13 cellular contexts compared by ENCODE assay signal in the genomic region with DNA sequence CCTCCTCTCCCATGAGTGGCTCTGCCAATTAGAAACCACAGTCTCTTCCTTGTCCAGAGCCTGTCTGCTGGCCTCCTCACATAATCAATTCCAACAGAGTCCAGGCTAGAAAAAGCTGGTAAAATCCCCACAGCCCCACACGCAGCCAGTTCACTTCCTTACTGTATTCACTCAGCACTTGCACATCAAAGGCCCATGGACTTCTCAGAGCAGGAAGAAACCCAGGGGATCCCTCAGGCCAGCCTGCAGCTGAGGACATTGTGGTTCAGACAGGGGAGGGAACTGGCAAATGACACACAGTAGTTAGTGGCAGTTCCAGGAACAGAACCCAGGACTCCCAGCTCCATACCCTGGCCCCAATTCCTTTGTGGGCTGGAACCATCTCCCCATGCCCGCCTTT.
DNase-seq lines count a peak whose midpoint lies in the region; ATAC-seq, FAIRE-seq and TF ChIP-seq lines count a peak whose summit lies in the region.
"Had no signal": no experiment of that assay in that cellular context is flagged by ENCODE, and none has a peak within 500 bp of the region (broad histone marks: within the 10 kb centered on the region; RNA-seq: fewer than 3 reads in every experiment).

No MANE protein-coding gene starts in this region.

- no peak overlapping the region for H2BK12ac ChIP-seq in neuronal stem cell (ENCODE audit: low read length)

- H3K9me3 ChIP-seq in neuronal stem cell (replicated peaks in 1 of 2; ENCODE audit: control insufficient read depth in 2 of 2, insufficient read depth in 1 of 2, low read depth in 1 of 2, low read length in 2 of 2) (peaks cover 0 to 3% of the 10 kb centered on the region in 2 donors), spleen (no peaks in the 10 kb centered on the region)

- H2BK5ac ChIP-seq in neuronal stem cell (ENCODE audit: low read length): no peak overlapping the region

- no peaks in the 10 kb centered on the region for H3K27me3 Mint-ChIP-seq in activated T-cell treated with anti-CD3 and anti-CD28 coated beads, Interleukin-2, amount 50 U/mL, for 72 hours (ENCODE audit: low read depth)

- H3K4ac ChIP-seq in neuronal stem cell (ENCODE audit: low read length): no peak overlapping the region

- H4K8ac ChIP-seq in neuronal stem cell (ENCODE audit: low read depth, low read length): no peak overlapping the region

- no peak overlapping the region for H3K4me3 ChIP-seq in neuronal stem cell (ENCODE audit: low read length in 2 of 2)
- H3K4me3 ChIP-seq in spleen: no peak overlapping the region

- H3K79me1 ChIP-seq in neuronal stem cell (ENCODE audit: low read depth, low read length): no peaks in the 10 kb centered on the region

- H3K4me1 ChIP-seq in neuronal stem cell (ENCODE audit: control insufficient read depth in 2 of 2, insufficient read depth in 1 of 2, low read depth in 1 of 2, low read length in 2 of 2) (peaks cover 2 to 6% of the 10 kb centered on the region in 2 donors), spleen (peaks cover 0 to 73% (median 35%) of the 10 kb centered on the region in 6 donors)

- H2AFZ ChIP-seq in neuronal stem cell (ENCODE audit: low read length): peak overlapping the region; percentile 32

- no peak overlapping the region for H2AK5ac ChIP-seq in neuronal stem cell (ENCODE audit: low read depth, low read length)

- H3K4me3 Mint-ChIP-seq in activated T-cell treated with anti-CD3 and anti-CD28 coated beads, Interleukin-2, amount 50 U/mL, for 72 hours: peak overlapping the region; percentile 30 to 97

- H3K36me3 Mint-ChIP-seq in activated T-cell treated with anti-CD3 and anti-CD28 coated beads, Interleukin-2, amount 50 U/mL, for 72 hours (ENCODE audit: insufficient read depth in 2 of 2): peaks cover 3 to 16% of the 10 kb centered on the region in 2 donors
- peaks cover 28 to 35% of the 10 kb centered on the region in 2 donors for H3K36me3 Mint-ChIP-seq in activated naive CD4-positive, alpha-beta T cell treated with anti-CD3 and anti-CD28 coated beads, Interleukin-2, amount 50 U/mL, for 72 hours

- no CpG with 5 or more reads among the region's 2 CpGs for WGBS in neuronal stem cell (ENCODE audit: extremely low coverage in 2 of 2, insufficient read length in 2 of 2, insufficient replicate concordance in 1 of 2), 2 donors
- 65 to 79% (median 73%) methylated on average over 2 of the region's 2 CpGs for WGBS in spleen, 5 donors

- peak overlapping the region; percentile 76 for H3K27ac Mint-ChIP-seq in activated T-cell treated with anti-CD3 and anti-CD28 coated beads, Interleukin-2, amount 50 U/mL, for 72 hours
- peak overlapping the region; percentile 31 to 65 for H3K27ac Mint-ChIP-seq in activated naive CD4-positive, alpha-beta T cell treated with anti-CD3 and anti-CD28 coated beads, Interleukin-2, amount 50 U/mL, for 72 hours

- peaks cover 95% of the 10 kb centered on the region for H3K4me1 Mint-ChIP-seq in activated T-cell treated with anti-CD3 and anti-CD28 coated beads, Interleukin-2, amount 50 U/mL, for 72 hours (ENCODE audit: low read depth)

- intact Hi-C loops in spleen (cut with DNase I; ENCODE audit: low total_unique reads): no loop called here
- intact Hi-C loops in left colon (cut with DNase I, micrococcal nuclease): no loop called here

- no peak overlapping the region for H3K23ac ChIP-seq in neuronal stem cell (ENCODE audit: low read depth, low read length, poor library complexity)

- ATAC-seq in activated T-cell treated with anti-CD3 and anti-CD28 coated beads, Interleukin-2, amount 50 U/mL, for 72 hours (replicated peaks in 1 of 2): peak; percentile 33 to 51
- ATAC-seq in activated naive CD4-positive, alpha-beta T cell treated with anti-CD3 and anti-CD28 coated beads, Interleukin-2, amount 50 U/mL, for 72 hours: peak; percentile 51 to 79
- no peak for ATAC-seq in left colon

- H2BK15ac ChIP-seq in neuronal stem cell (ENCODE audit: low read length): no peak overlapping the region

- no peak overlapping the region for H4K91ac ChIP-seq in neuronal stem cell (ENCODE audit: low read depth, low read length, poor library complexity)

- H3K9me3 Mint-ChIP-seq in activated T-cell treated with anti-CD3 and anti-CD28 coated beads, Interleukin-2, amount 50 U/mL, for 72 hours: no peaks in the 10 kb centered on the region
- no peaks in the 10 kb centered on the region for H3K9me3 Mint-ChIP-seq in activated naive CD4-positive, alpha-beta T cell treated with anti-CD3 and anti-CD28 coated beads, Interleukin-2, amount 50 U/mL, for 72 hours

- peaks cover 2 to 21% (median 17%) of the 10 kb centered on the region in 3 experiments for H3K27me3 ChIP-seq in neuronal stem cell (ENCODE audit: control insufficient read depth in 3 of 3, insufficient read depth in 3 of 3, low read depth in 1 of 3, low read length in 3 of 3)
- H3K27me3 ChIP-seq in spleen (replicated peaks in 1 of 7): no peaks in the 10 kb centered on the region

- H3K18ac ChIP-seq in neuronal stem cell (ENCODE audit: low read length): no peak overlapping the region

- H3K36me3 ChIP-seq in neuronal stem cell (replicated peaks in 1 of 2; ENCODE audit: control insufficient read depth in 2 of 2, insufficient read depth in 2 of 2, low read length in 2 of 2): peaks cover 0 to 2% of the 10 kb centered on the region in 2 donors
- H3K36me3 ChIP-seq in spleen: no peaks in the 10 kb centered on the region

- H3K14ac ChIP-seq in neuronal stem cell (ENCODE audit: low read length): no peak overlapping the region

- TF ChIP-seq CTCF in spleen (IDR thresholded peaks at IDR 0.05 in 8 of 11, conservative IDR thresholded peaks at IDR 0.05 in 3 of 11): no peak

- DNase-seq in activated T-cell treated with anti-CD3 and anti-CD28 coated beads, Interleukin-2, amount 50 U/mL, for 72 hours: no peak
- DNase-seq in activated T-cell treated with anti-CD3 and anti-CD28 coated beads for 4 hours (no peak), GM19239 (ENCODE audit: insufficient read length, low spot score) (no peak), neuronal stem cell (ENCODE audit: low spot score) (no peak), spleen (no peak), left colon (no peak), NCI-H128 (lab: John Stamatoyannopoulos, UW; ENCODE audit: unreplicated experiment) (no peak)
- no peak for DNase-seq in activated naive CD4-positive, alpha-beta T cell treated with anti-CD3 and anti-CD28 coated beads, Interleukin-2, amount 50 U/mL, for 72 hours (ENCODE audit: low spot score in 2 of 2)
- DNase-seq: DMS153; effector memory CD4-positive, alpha-beta T cell; NCI-H1436; SIG-M5; small intestine had no signal

- H3K9ac ChIP-seq in neuronal stem cell (ENCODE audit: low read depth, low read length, poor library complexity): no peak overlapping the region

- peak; percentile 80 for FAIRE-seq in GM19239 (lab: Jason Lieb, UNC)
- FAIRE-seq: small intestine had no signal

- H3K27ac ChIP-seq in neuronal stem cell (replicated peaks; ENCODE audit: low read length) (no peak overlapping the region), spleen (no peak overlapping the region)

- H2BK120ac ChIP-seq in neuronal stem cell (ENCODE audit: low read depth, low read length): no peak overlapping the region

- TF ChIP-seq POLR2A in spleen (IDR thresholded peaks at IDR 0.05): no peak

- H3K4me2 ChIP-seq in neuronal stem cell (ENCODE audit: insufficient read depth, low read length, poor library complexity, severe bottlenecking): no peak overlapping the region
